ENCODE assay signal across 8 cellular contexts in the genomic region with DNA sequence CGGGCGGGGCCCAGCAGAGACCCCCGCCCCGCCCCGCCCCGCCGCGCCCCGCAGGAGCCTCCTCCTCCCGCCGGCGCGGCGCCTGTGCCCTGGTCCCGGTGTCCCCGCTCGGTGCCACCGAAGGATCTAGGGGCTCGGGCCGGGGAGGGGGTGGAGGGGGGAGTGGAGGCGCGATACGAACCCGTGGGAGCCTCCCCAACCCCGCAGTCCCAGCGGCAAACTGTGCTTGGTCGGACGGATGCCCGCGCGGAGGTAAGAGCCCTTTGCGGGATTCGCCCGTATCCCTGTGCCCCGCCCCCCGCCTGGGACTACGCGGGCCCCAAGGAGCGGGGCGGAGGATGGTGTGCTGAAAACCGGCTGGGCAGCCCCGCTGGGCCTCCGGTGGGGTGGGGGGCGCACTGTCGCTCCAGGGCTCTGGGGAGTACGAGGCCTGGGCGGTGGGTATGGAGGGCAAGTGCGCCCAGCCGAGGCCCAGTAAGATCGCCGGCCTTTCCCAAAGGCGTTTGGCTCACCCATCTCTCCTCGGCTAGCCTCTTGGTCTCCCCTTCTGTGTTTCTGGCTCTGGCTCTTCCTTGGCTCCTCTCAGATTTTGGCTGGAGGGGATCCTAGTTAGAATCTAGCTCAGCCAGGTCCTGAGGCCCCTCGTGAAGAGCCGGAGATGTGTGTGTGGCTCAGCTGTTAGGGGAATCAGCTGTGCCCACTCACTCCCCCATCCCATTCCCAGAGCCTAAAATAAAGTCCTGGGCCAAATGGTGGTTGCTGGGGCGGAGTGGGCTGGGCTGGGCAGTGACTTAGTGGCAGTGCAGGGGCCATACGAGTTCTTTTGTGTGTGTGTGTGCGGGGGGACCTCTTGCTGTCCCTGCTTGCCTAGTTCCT.
DNase-seq lines count a peak whose midpoint lies in the region; ATAC-seq and TF ChIP-seq lines count a peak whose summit lies in the region.

No MANE protein-coding gene starts in this region.

- peaks cover 0 to 69% (median 17%) of the 10 kb centered on the region in 45 donors for H3K27me3 ChIP-seq in dorsolateral prefrontal cortex
- peaks cover 0 to 57% (median 23%) of the 10 kb centered on the region in 4 donors for H3K27me3 ChIP-seq in upper lobe of left lung

- TF ChIP-seq CTCF in CD14-positive monocyte (IDR thresholded peaks at IDR 0.05) = no peak
- TF ChIP-seq CTCF in dorsolateral prefrontal cortex (IDR thresholded peaks at IDR 0.05 in 54 of 56, conservative IDR thresholded peaks at IDR 0.05 in 2 of 56; ENCODE audit: low read depth in 1 of 56, partially characterized antibody in 56 of 56) = no peak
- no peak for TF ChIP-seq CTCF in upper lobe of left lung (IDR thresholded peaks at IDR 0.05)

- intact Hi-C loops in CD14-positive monocyte (cut with micrococcal nuclease) (no loop called here), dorsolateral prefrontal cortex (cut with DNase I) (no loop called here)

- H3K4me1 ChIP-seq in upper lobe of left lung = peaks cover 14 to 18% (median 15%) of the 10 kb centered on the region in 4 donors

- H3K27ac Mint-ChIP-seq in CD14-positive monocyte = peak overlapping the region in 2 of 7 donors; percentile 40 to 68

- no peak for TF ChIP-seq EP300 in upper lobe of left lung (IDR thresholded peaks at IDR 0.05)

- H3K36me3 Mint-ChIP-seq in CD14-positive monocyte = peaks cover 3 to 13% of the 10 kb centered on the region in 2 donors

- H3K27ac ChIP-seq in dorsolateral prefrontal cortex = peak overlapping the region in 54 of 59 donors; percentile 28 to 88 (median 75)
- no peak overlapping the region for H3K27ac ChIP-seq in upper lobe of left lung

- TF ChIP-seq POLR2A in upper lobe of left lung (IDR thresholded peaks at IDR 0.05) = no peak

- H3K27me3 Mint-ChIP-seq in CD14-positive monocyte (ENCODE audit: low read depth in 3 of 3) = peaks cover 52 to 80% (median 80%) of the 10 kb centered on the region in 3 donors

- H3K9me3 ChIP-seq in upper lobe of left lung = no peaks in the 10 kb centered on the region

- peaks cover 0 to 11% (median 4%) of the 10 kb centered on the region in 7 donors for H3K9me3 Mint-ChIP-seq in CD14-positive monocyte

- H3K4me3 Mint-ChIP-seq in CD14-positive monocyte = peak overlapping the region; percentile 79 to 89

- peak; percentile 19 for ATAC-seq in GM19397 (IDR thresholded peaks at IDR 0.05; ENCODE audit: unreplicated experiment)
- ATAC-seq in upper lobe of left lung (ENCODE audit: low FRiP score in 2 of 2) = no peak
- no peak for ATAC-seq in HG02571 (IDR thresholded peaks at IDR 0.05; ENCODE audit: unreplicated experiment)

- peaks cover 66% of the 10 kb centered on the region for H3K4me1 Mint-ChIP-seq in CD14-positive monocyte

- peak overlapping the region; percentile 6 to 69 (median 55) for H3K4me3 ChIP-seq in dorsolateral prefrontal cortex
- H3K4me3 ChIP-seq in upper lobe of left lung = peak overlapping the region in 3 of 4 donors; percentile 24 to 38 (median 37)

- no peaks in the 10 kb centered on the region for H3K36me3 ChIP-seq in upper lobe of left lung

- WGBS in upper lobe of left lung, 2 donors = 10 to 20% methylated on average over 3 to 31 of the region's 58 CpGs

- DNase-seq in CD14-positive monocyte (ENCODE audit: low spot score) (no peak), NCI-H2227 treated with DMSO at 0.1 percent for 48 hours (lab: John Stamatoyannopoulos, UW) (peak; percentile 36), dorsolateral prefrontal cortex (peak in 2 of 10 donors; percentile 44 to 45), upper lobe of left lung (peak in 1 of 2 donors; percentile 81), RKO (ENCODE audit: low spot score) (no peak), occipital lobe (lab: John Stamatoyannopoulos, UW) (no peak)

Comparison
In these comparisons a context has a peak if more than half of its experiments do, and no peak if none do; other contexts are left out.
1. H3K27ac ChIP-seq: peak in dorsolateral prefrontal cortex (54 of 59); none in upper lobe of left lung (0 of 4).